In the genomic region with DNA sequence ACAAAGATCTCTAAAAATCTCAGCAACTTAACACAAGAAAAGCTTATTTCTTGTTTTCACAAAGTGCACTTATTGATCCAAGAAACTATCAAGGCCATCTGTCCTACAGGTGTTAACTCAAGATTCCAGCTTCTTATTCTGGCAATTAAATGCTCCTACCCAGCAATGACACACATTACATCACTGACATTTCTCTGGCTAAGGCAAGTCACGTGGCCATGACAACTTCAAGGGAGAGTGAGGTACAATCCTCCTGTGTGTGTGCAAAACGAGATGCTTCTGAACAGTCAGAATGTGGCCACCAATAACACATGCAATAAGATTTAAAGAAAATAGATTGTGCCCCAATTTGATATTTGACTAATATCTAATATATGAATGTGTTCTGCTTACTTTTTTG, we compare ENCODE assay signal across 25 cellular contexts.
"Had no signal": no experiment of that assay in that cellular context is flagged by ENCODE, and none has a peak within 500 bp of the region (broad histone marks: within the 10 kb centered on the region; RNA-seq: fewer than 3 reads in every experiment).

No MANE protein-coding gene starts in this region.

- FAIRE-seq: islet of Langerhans, keratinocyte had no signal

- H3K27me3 ChIP-seq: colonic mucosa, esophagus squamous epithelium, gastrocnemius medialis, heart right ventricle, left lung had no signal

- H3K4me3 ChIP-seq: colonic mucosa, esophagus squamous epithelium, gastrocnemius medialis, heart right ventricle, left lung, lower lobe of right lung, mucosa of descending colon had no signal

- H3K4me1 ChIP-seq: colonic mucosa, esophagus squamous epithelium, gastrocnemius medialis, heart right ventricle, left lung, lower lobe of right lung had no signal

- H3K9me3 ChIP-seq: colonic mucosa, esophagus squamous epithelium, gastrocnemius medialis, heart right ventricle, left lung, lower lobe of right lung, mucosa of descending colon had no signal

- H3K27ac ChIP-seq: colonic mucosa, epithelial cell of prostate, esophagus squamous epithelium, gastrocnemius medialis, heart right ventricle, left lung, lower lobe of right lung had no signal

- DNase-seq: colonic mucosa; cortex of kidney; effector CD8-positive, alpha-beta T cell; effector memory CD8-positive, alpha-beta T cell; endodermal cell; erythroblast; esophagus squamous epithelium; foreskin fibroblast; foreskin melanocyte; gastrocnemius medialis; glutamatergic neuron; head of caudate nucleus; heart right ventricle; hippocampal formation; left cardiac atrium; left lung; left ventricle myocardium superior; lower lobe of right lung; mesenchymal stem cell; mucosa of descending colon; naive B cell had no signal

- H3K36me3 ChIP-seq: colonic mucosa, esophagus squamous epithelium, gastrocnemius medialis, heart right ventricle, left lung, lower lobe of right lung had no signal

- ATAC-seq: effector memory CD8-positive, alpha-beta T cell; esophagus mucosa; gastrocnemius medialis; heart right ventricle; left cardiac atrium; left lung; left ventricle myocardium superior; lower lobe of right lung; mucosa of descending colon had no signal
